Comparison of ENCODE assay signal across 7 cellular contexts in genomic region chr11:10490398-10491232, GRCh38. TPM values are rescaled to one million over a fixed set of nuclear protein-coding genes. Genes with fewer than 3 reads are reported as not detected.
A peak's percentile ranks its signal among the peaks of the same experiment; 100 is the strongest.
DNase-seq lines count a peak whose midpoint lies in the region; ATAC-seq and TF ChIP-seq lines count a peak whose summit lies in the region.

No MANE protein-coding gene starts in this region.

- DNase-seq in HS-27A (ENCODE audit: low read depth) = peak; percentile 97
- DNase-seq in amygdala (lab: John Stamatoyannopoulos, UW) = peak in 52 of 56 donors; percentile 13 to 91 (median 72)
- peak; percentile 79 for DNase-seq in left cardiac atrium
- DNase-seq in renal cortical epithelial cell (ENCODE audit: low read depth) = peak; percentile 97
- DNase-seq in NCI-H2107 (lab: John Stamatoyannopoulos, UW) = no peak
- DNase-seq in natural killer cell = no peak

- intact Hi-C loops in left cardiac atrium (cut with DNase I) = no loop called here
- intact Hi-C loops in natural killer cell (cut with micrococcal nuclease) = no loop called here

- peak; percentile 84 to 95 for ATAC-seq in left cardiac atrium
- no peak for ATAC-seq in natural killer cell
- no peak for ATAC-seq in GM18909 (IDR thresholded peaks at IDR 0.05; ENCODE audit: poor library complexity, unreplicated experiment)

- TF ChIP-seq CTCF in natural killer cell (IDR thresholded peaks at IDR 0.05) = no peak

- peak overlapping the region in 1 of 2 donors; percentile 61 for H3K27ac Mint-ChIP-seq in natural killer cell

- no peaks in the 10 kb centered on the region for H3K9me3 Mint-ChIP-seq in natural killer cell

- no peak overlapping the region for H3K4me3 Mint-ChIP-seq in natural killer cell

- peaks cover 18 to 19% of the 10 kb centered on the region in 2 donors for H3K4me1 Mint-ChIP-seq in natural killer cell

- no peaks in the 10 kb centered on the region for H3K27me3 Mint-ChIP-seq in natural killer cell (ENCODE audit: low read depth in 2 of 2)

- H3K36me3 Mint-ChIP-seq in natural killer cell = no peaks in the 10 kb centered on the region

RNA-seq across cellular contexts. Expression of gene AMPD3, which starts 35.6 kb away (rescaled TPM):
- total RNA-seq in left cardiac atrium (1 to 10 TPM; 4.4 to 4.7 TPM), renal cortical epithelial cell (6.7 and 6.8 TPM in 2 replicates), natural killer cell (1 to 10 TPM; 5.5 to 9.2 (median 6.8) TPM)

RNA-seq across cellular contexts. Expression of gene RNF141, which starts 50.4 kb away (rescaled TPM):
- total RNA-seq in left cardiac atrium (10 to 100 TPM; 34.7 to 34.8 TPM), renal cortical epithelial cell (41.7 and 42.9 TPM in 2 replicates), natural killer cell (10 to 100 TPM; 10.3 to 13.9 (median 11.7) TPM)

Comparison
In these comparisons a context has a peak if more than half of its experiments do, and no peak if none do; other contexts are left out.
1. DNase-seq: peak in HS-27A (single experiment), amygdala (52 of 56), left cardiac atrium (single experiment) and renal cortical epithelial cell (single experiment); none in NCI-H2107 (single experiment) and natural killer cell (single experiment).
2. ATAC-seq: peak in left cardiac atrium (2 of 2); none in natural killer cell (0 of 3) and GM18909 (single experiment).